ENCODE assay signal across 26 cellular contexts in genomic region chr17:83093506-83093905, GRCh38. TPM values are rescaled to one million over a fixed set of nuclear protein-coding genes. Genes with fewer than 3 reads are reported as not detected.
DNase-seq lines count a peak whose midpoint lies in the region; ATAC-seq and TF ChIP-seq lines count a peak whose summit lies in the region.
"Had no signal": no experiment of that assay in that cellular context is flagged by ENCODE, and none has a peak within 500 bp of the region (broad histone marks: within the 10 kb centered on the region; RNA-seq: fewer than 3 reads in every experiment).

No MANE protein-coding gene starts in this region.

- DNase-seq in right atrium auricular region (ENCODE audit: low spot score), result no peak
- DNase-seq in left ventricle myocardium superior, result no peak
- peak in 1 of 2 donors; percentile 61 for DNase-seq in ascending aorta (ENCODE audit: low spot score in 2 of 2)
- no peak for DNase-seq in stimulated activated effector memory CD8-positive, alpha-beta T cell treated with anti-CD3 and anti-CD28 coated beads, Interleukin-12 subunit alpha, Interleukin-12 subunit beta, amount 100 ng/mL, for 72 hours (ENCODE audit: low spot score in 2 of 2)
- DNase-seq in colonic mucosa, result no peak
- DNase-seq in activated gamma-delta T cell (lab: John Stamatoyannopoulos, UW), result no peak
- DNase-seq: Calu3; CD8-positive, alpha-beta memory T cell; DMS79 treated with DMSO at 0.1 percent for 48 hours; GM23248; H7; Karpas-422; NCI-H1092; NCI-H1436; NCI-H187; NCI-H2081 treated with DMSO at 0.1 percent for 48 hours; NCI-H524; NCI-H748 treated with DMSO at 0.1 percent for 48 hours; PC-3; SJCRH30 had no signal

- TF ChIP-seq CTCF in right atrium auricular region (IDR thresholded peaks at IDR 0.05), result no peak
- TF ChIP-seq CTCF in ascending aorta (IDR thresholded peaks at IDR 0.05), result no peak
- no peak for TF ChIP-seq CTCF in colonic mucosa (IDR thresholded peaks at IDR 0.05)

- intact Hi-C loops in left ventricle myocardium superior (cut with micrococcal nuclease), result no loop called here
- intact Hi-C loops in ascending aorta (cut with DNase I), result no loop called here
- intact Hi-C loops in colonic mucosa (cut with DNase I), result no loop called here

- H3K27ac ChIP-seq in right atrium auricular region, result peak overlapping the region; percentile 33 to 76
- H3K27ac ChIP-seq in ascending aorta, result peak overlapping the region; percentile 43 to 59
- no peak overlapping the region for H3K27ac ChIP-seq in colonic mucosa
- H3K27ac ChIP-seq: 22Rv1, C4-2B, GM23248, SJCRH30 had no signal

- H3K4me3 Mint-ChIP-seq in stimulated activated effector memory CD8-positive, alpha-beta T cell treated with anti-CD3 and anti-CD28 coated beads, Interleukin-12 subunit alpha, Interleukin-12 subunit beta, amount 100 ng/mL, for 72 hours, result no peak overlapping the region
- H3K4me3 Mint-ChIP-seq: B cell had no signal

- H3K4me1 Mint-ChIP-seq in stimulated activated effector memory CD8-positive, alpha-beta T cell treated with anti-CD3 and anti-CD28 coated beads, Interleukin-12 subunit alpha, Interleukin-12 subunit beta, amount 100 ng/mL, for 72 hours, result peaks cover 33% of the 10 kb centered on the region

- no peaks in the 10 kb centered on the region for H3K27me3 ChIP-seq in right atrium auricular region
- H3K27me3 ChIP-seq in ascending aorta, result no peaks in the 10 kb centered on the region
- H3K27me3 ChIP-seq in colonic mucosa, result peaks cover 3% of the 10 kb centered on the region
- H3K27me3 ChIP-seq: SJCRH30 had no signal

- H3K9me3 ChIP-seq in right atrium auricular region (no peaks in the 10 kb centered on the region), ascending aorta (no peaks in the 10 kb centered on the region), colonic mucosa (no peaks in the 10 kb centered on the region)
- H3K9me3 ChIP-seq: SJCRH30 had no signal

- ATAC-seq in left ventricle myocardium superior (no peak), GM21526 (IDR thresholded peaks at IDR 0.05; ENCODE audit: low FRiP score, unreplicated experiment) (no peak)
- ATAC-seq in stimulated activated effector memory CD8-positive, alpha-beta T cell treated with anti-CD3 and anti-CD28 coated beads, Interleukin-12 subunit alpha, Interleukin-12 subunit beta, amount 100 ng/mL, for 72 hours, result no peak
- no peak for ATAC-seq in activated CD4-positive, CD25-positive, alpha-beta regulatory T cell treated with anti-CD3 and anti-CD28 coated beads, Interleukin-2, amount 50 U/mL, for 24 hours
- ATAC-seq: PC-3, Right ventricle myocardium inferior had no signal

- peak overlapping the region; percentile 32 for H3K27ac Mint-ChIP-seq in stimulated activated effector memory CD8-positive, alpha-beta T cell treated with anti-CD3 and anti-CD28 coated beads, Interleukin-12 subunit alpha, Interleukin-12 subunit beta, amount 100 ng/mL, for 72 hours
- H3K27ac Mint-ChIP-seq: B cell had no signal

- H3K9ac ChIP-seq in colonic mucosa (ENCODE audit: low read depth in 2 of 2, low read length in 2 of 2), result peak overlapping the region in 1 of 2 donors; percentile 61
- H3K9ac ChIP-seq: GM23248 had no signal

- H3K36me3 ChIP-seq in right atrium auricular region (peaks cover 51% of the 10 kb centered on the region), ascending aorta (peaks cover 45 to 63% of the 10 kb centered on the region in 2 donors), colonic mucosa (peaks cover 6% of the 10 kb centered on the region)

- H3K36me3 Mint-ChIP-seq in stimulated activated effector memory CD8-positive, alpha-beta T cell treated with anti-CD3 and anti-CD28 coated beads, Interleukin-12 subunit alpha, Interleukin-12 subunit beta, amount 100 ng/mL, for 72 hours, result peaks cover 93% of the 10 kb centered on the region

- H3K4me3 ChIP-seq in right atrium auricular region (no peak overlapping the region), ascending aorta (no peak overlapping the region), colonic mucosa (no peak overlapping the region)
- H3K4me3 ChIP-seq: GM23248, SJCRH30 had no signal

- H3K9me3 Mint-ChIP-seq in stimulated activated effector memory CD8-positive, alpha-beta T cell treated with anti-CD3 and anti-CD28 coated beads, Interleukin-12 subunit alpha, Interleukin-12 subunit beta, amount 100 ng/mL, for 72 hours, result no peaks in the 10 kb centered on the region

- H3K4me1 ChIP-seq in right atrium auricular region (peaks cover 0 to 60% of the 10 kb centered on the region in 2 donors), ascending aorta (peaks cover 22 to 60% of the 10 kb centered on the region in 2 donors), colonic mucosa (peaks cover 13% of the 10 kb centered on the region)

RNA-seq across cellular contexts. Expression of gene METRNL, which starts 14.1 kb away (rescaled TPM):
- total RNA-seq in right atrium auricular region (100 to 1,000 TPM in 1 of 2 donors, 10 to 100 TPM in 1; 62.9 to 104 TPM), left ventricle myocardium superior (68.4 TPM), ascending aorta (257 TPM), colonic mucosa (10 to 100 TPM; 84.2 to 87.2 TPM)
